ENCODE assay signal across 20 cellular contexts in genomic region chr19:18149596-18149975, GRCh38. TPM values are rescaled to one million over a fixed set of nuclear protein-coding genes. Genes with fewer than 3 reads are reported as not detected.
A peak's percentile ranks its signal among the peaks of the same experiment; 100 is the strongest.
DNase-seq lines count a peak whose midpoint lies in the region; ATAC-seq, FAIRE-seq and TF ChIP-seq lines count a peak whose summit lies in the region.
"Had no signal": no experiment of that assay in that cellular context is flagged by ENCODE, and none has a peak within 500 bp of the region (broad histone marks: within the 10 kb centered on the region; RNA-seq: fewer than 3 reads in every experiment).

No MANE protein-coding gene starts in this region.

- POLR2A ChIA-PET in RWPE1 (lab: Yijun Ruan, JAX; ENCODE audit: low non-redundant PET) = no interaction called here

- DNase-seq in RWPE1 (ENCODE audit: low spot score) = no peak
- no peak for DNase-seq in keratinocyte (ENCODE audit: low read depth, low spot score)
- DNase-seq in psoas muscle = no peak
- DNase-seq in tibial nerve (ENCODE audit: low spot score in 2 of 2) = no peak
- no peak for DNase-seq in stimulated activated CD4-positive, alpha-beta T cell treated with anti-CD3 and anti-CD28 coated beads, Interleukin-4, amount 100 ng/mL, for 4 hours
- no peak for DNase-seq in nephron progenitor cell
- DNase-seq: 8988T; CD4-positive, alpha-beta memory T cell; DMS153; DMS79; GDM1; GM23248 had no signal

- TF ChIP-seq EP300 in tibial nerve (IDR thresholded peaks at IDR 0.05) = no peak

- H3K4me1 ChIP-seq in keratinocyte (ENCODE audit: control insufficient read depth, extremely low read depth, insufficient read depth, low read length) = peaks cover 15% of the 10 kb centered on the region
- H3K4me1 ChIP-seq in psoas muscle = peaks cover 21% of the 10 kb centered on the region
- H3K4me1 ChIP-seq in skeletal muscle tissue (ENCODE audit: control insufficient read depth in 3 of 3, insufficient read depth in 3 of 3, low read length in 3 of 3) = peaks cover 22 to 30% (median 24%) of the 10 kb centered on the region in 3 donors
- peaks cover 0 to 28% (median 21%) of the 10 kb centered on the region in 4 donors for H3K4me1 ChIP-seq in tibial nerve

- TF ChIP-seq CTCF in RWPE1 (conservative IDR thresholded peaks at IDR 0.05; ENCODE audit: low read depth) = no peak
- TF ChIP-seq CTCF in keratinocyte (optimal IDR thresholded peaks at IDR 0.05 in 1 of 3, IDR thresholded peaks at IDR 0.05 in 1 of 3, conservative IDR thresholded peaks at IDR 0.05 in 1 of 3; ENCODE audit: extremely low read depth in 1 of 3, insufficient read depth in 2 of 3, low read length in 3 of 3) = no peak
- no peak for TF ChIP-seq CTCF in psoas muscle (IDR thresholded peaks at IDR 0.05)
- no peak for TF ChIP-seq CTCF in tibial nerve (IDR thresholded peaks at IDR 0.05)
- no peak for TF ChIP-seq CTCF in nephron progenitor cell (IDR thresholded peaks at IDR 0.05)

- CTCF ChIA-PET in RWPE1 (lab: Yijun Ruan, JAX) = no interaction called here

- H3K36me3 ChIP-seq in keratinocyte (ENCODE audit: control insufficient read depth in 2 of 2, extremely low read depth in 1 of 2, insufficient read depth in 2 of 2, low read length in 2 of 2) (peaks cover 0 to 7% of the 10 kb centered on the region in 2 experiments), psoas muscle (ENCODE audit: insufficient read depth in 1 of 2, low read depth in 1 of 2) (peaks cover 0 to 16% of the 10 kb centered on the region in 2 donors), skeletal muscle tissue (ENCODE audit: control insufficient read depth in 3 of 3, insufficient read depth in 3 of 3, low read length in 3 of 3) (peaks cover 5 to 20% (median 6%) of the 10 kb centered on the region in 3 donors), tibial nerve (peaks cover 2 to 51% (median 26%) of the 10 kb centered on the region in 3 donors)

- no peaks in the 10 kb centered on the region for H3K9me3 Mint-ChIP-seq in nephron progenitor cell

- H3K4me3 Mint-ChIP-seq in nephron progenitor cell = no peak overlapping the region
- H3K4me3 Mint-ChIP-seq: CD14-positive monocyte; CD4-positive, alpha-beta memory T cell had no signal

- H3K27me3 Mint-ChIP-seq in nephron progenitor cell (ENCODE audit: low read depth, poor library complexity) = peaks cover 3% of the 10 kb centered on the region
- H3K27me3 Mint-ChIP-seq: CD4-positive, alpha-beta memory T cell had no signal

- peak overlapping the region; percentile 17 for H3K4me2 ChIP-seq in keratinocyte (ENCODE audit: control insufficient read depth, extremely low read depth, insufficient read depth, low read depth, low read length)
- H3K4me2 ChIP-seq: BLaER1 had no signal

- no peak for TF ChIP-seq POLR2A in tibial nerve (IDR thresholded peaks at IDR 0.05)

- H3K27ac Mint-ChIP-seq in nephron progenitor cell = no peak overlapping the region

- peaks cover 21% of the 10 kb centered on the region for H3K4me1 Mint-ChIP-seq in nephron progenitor cell

- H3K27ac ChIP-seq in RWPE1 = peak overlapping the region; percentile 99
- no peak overlapping the region for H3K27ac ChIP-seq in keratinocyte (ENCODE audit: control insufficient read depth, insufficient read depth, low read length)
- peak overlapping the region; percentile 46 for H3K27ac ChIP-seq in psoas muscle
- peak overlapping the region; percentile 36 for H3K27ac ChIP-seq in skeletal muscle tissue (ENCODE audit: low read depth, low read length)
- no peak overlapping the region for H3K27ac ChIP-seq in tibial nerve
- H3K27ac ChIP-seq: BLaER1, GM23248, HL-60 had no signal

- H4K20me1 ChIP-seq in keratinocyte (ENCODE audit: control insufficient read depth, extremely low read depth, insufficient read depth, low read length) = no peaks in the 10 kb centered on the region

- WGBS in psoas muscle, 3 donors = 43 to 47% (median 44%) methylated on average over 16 of the region's 16 CpGs
- WGBS in tibial nerve, 2 donors = 80 to 82% methylated on average over 7 to 16 of the region's 16 CpGs

- intact Hi-C loops in psoas muscle (cut with DNase I) = no loop called here

- H3K4me3 ChIP-seq in keratinocyte (ENCODE audit: control insufficient read depth in 2 of 3, extremely low read depth in 1 of 3, insufficient read depth in 2 of 3, low read depth in 1 of 3, low read length in 3 of 3) (no peak overlapping the region), psoas muscle (peak overlapping the region; percentile 53), skeletal muscle tissue (ENCODE audit: low read length in 3 of 3) (peak overlapping the region; percentile 6 to 38 (median 36)), tibial nerve (no peak overlapping the region)
- H3K4me3 ChIP-seq: BLaER1, GM23248, HAP-1 had no signal

- H3K27me3 ChIP-seq in keratinocyte (ENCODE audit: control insufficient read depth, extremely low read depth, insufficient read depth, low read length) (no peaks in the 10 kb centered on the region), psoas muscle (ENCODE audit: insufficient read depth in 3 of 3, low read length in 2 of 3) (no peaks in the 10 kb centered on the region), skeletal muscle tissue (ENCODE audit: control insufficient read depth in 3 of 3, insufficient read depth in 3 of 3, low read length in 3 of 3) (no peaks in the 10 kb centered on the region), tibial nerve (no peaks in the 10 kb centered on the region)
- H3K27me3 ChIP-seq: BLaER1 had no signal

- no peaks in the 10 kb centered on the region for H3K9me1 ChIP-seq in keratinocyte (ENCODE audit: control insufficient read depth, extremely low read depth, insufficient read depth, low read length)

- H3K9ac ChIP-seq in keratinocyte (ENCODE audit: control insufficient read depth, extremely low read depth, insufficient read depth, low read length) = no peak overlapping the region
- H3K9ac ChIP-seq in skeletal muscle tissue (ENCODE audit: low read depth in 1 of 3, low read length in 3 of 3) = peak overlapping the region in 2 of 3 donors; percentile 32 to 69
- H3K9ac ChIP-seq: BLaER1, GM23248 had no signal

- FAIRE-seq in keratinocyte (lab: Jason Lieb, UNC) = no peak
- FAIRE-seq: GM12892, GM18507 had no signal

- no peak for ATAC-seq in psoas muscle

- dilution Hi-C loops in keratinocyte (cut with MboI; ENCODE audit: extremely low pct_ligation_motif_present, low sequenced_read_pairs) = no loop called here

- peaks cover 21% of the 10 kb centered on the region for H3K36me3 Mint-ChIP-seq in nephron progenitor cell (ENCODE audit: low read depth)

- H3K9me3 ChIP-seq in keratinocyte (ENCODE audit: control insufficient read depth, low read depth, low read length) = no peaks in the 10 kb centered on the region
- no peaks in the 10 kb centered on the region for H3K9me3 ChIP-seq in psoas muscle
- H3K9me3 ChIP-seq in skeletal muscle tissue (ENCODE audit: control insufficient read depth in 3 of 3, low read length in 3 of 3) = no peaks in the 10 kb centered on the region
- H3K9me3 ChIP-seq in tibial nerve = no peaks in the 10 kb centered on the region
- H3K9me3 ChIP-seq: BLaER1, HAP-1 had no signal

- peaks cover 12% of the 10 kb centered on the region for H3K79me2 ChIP-seq in keratinocyte (ENCODE audit: control insufficient read depth, insufficient read depth, low read length)

- H2AFZ ChIP-seq in keratinocyte (ENCODE audit: control insufficient read depth, low read length) = no peak overlapping the region
- H2AFZ ChIP-seq: GM23248 had no signal

RNA-seq across cellular contexts. Expression of gene PIK3R2, which starts 3.4 kb away (rescaled TPM):
- polyA plus RNA-seq in keratinocyte = 12.4 to 19.6 TPM (median 13.9 TPM) in 3 replicates
- 17.3 TPM for polyA plus RNA-seq in keratinocyte (2011; ENCODE audit: low read depth)
- polyA plus RNA-seq in keratinocyte (2011; cell fraction: cytosol; rRNA removed) = 14.3 and 24.9 TPM in 2 replicates
- 20.3 and 26.5 TPM in 2 replicates for polyA plus RNA-seq in keratinocyte (2011; cell fraction: nucleus; rRNA removed)
- polyA plus RNA-seq in keratinocyte (2012; ENCODE audit: low replicate concordance) = 10.5 and 37.4 TPM in 2 replicates
- 16.5 to 28.9 TPM (median 25.3 TPM) in 3 replicates for polyA minus RNA-seq in keratinocyte
- 30.9 TPM for polyA minus RNA-seq in keratinocyte (2011; cell fraction: cytosol; rRNA and poly(A)+ RNA removed)
- polyA minus RNA-seq in keratinocyte (2011; cell fraction: nucleus; rRNA and poly(A)+ RNA removed) = 17.0 and 22.8 TPM in 2 replicates
- 10 to 100 TPM in 3 of 4 donors, 1 to 10 TPM in 1; 8.6 to 20.8 (median 15.0) TPM for total RNA-seq in psoas muscle
- 1 to 10 TPM; 4.6 to 6.0 (median 4.7) TPM for polyA plus RNA-seq in psoas muscle
- 11.5 TPM for total RNA-seq in skeletal muscle tissue
- 10 to 100 TPM; 12.2 to 38.1 (median 15.7) TPM for total RNA-seq in tibial nerve

RNA-seq across cellular contexts. Expression of gene IFI30, which starts 24.0 kb away (rescaled TPM):
- polyA plus RNA-seq in keratinocyte (28.1 to 72.7 TPM (median 31.3 TPM) in 3 replicates), psoas muscle (10 to 100 TPM in 1 of 3 donors, 1 to 10 TPM in 2; 1.4 to 11.7 (median 4.7) TPM)
- polyA plus RNA-seq in keratinocyte (2011; ENCODE audit: low read depth) = 1.4 TPM
- 35.2 and 51.3 TPM in 2 replicates for polyA plus RNA-seq in keratinocyte (2011; cell fraction: cytosol; rRNA removed)
- 40.5 and 44.3 TPM in 2 replicates for polyA plus RNA-seq in keratinocyte (2011; cell fraction: nucleus; rRNA removed)
- 24.7 and 25.7 TPM in 2 replicates for polyA plus RNA-seq in keratinocyte (2012; ENCODE audit: low replicate concordance)
- polyA minus RNA-seq in keratinocyte = 17.7 to 74.4 TPM (median 35.2 TPM) in 3 replicates
- polyA minus RNA-seq in keratinocyte (2011; cell fraction: cytosol; rRNA and poly(A)+ RNA removed) = 50.3 TPM
- polyA minus RNA-seq in keratinocyte (2011; cell fraction: nucleus; rRNA and poly(A)+ RNA removed) = 16.6 and 30.2 TPM in 2 replicates
- total RNA-seq in psoas muscle (10 to 100 TPM in 3 of 4 donors, 1 to 10 TPM in 1; 4.3 to 21.5 (median 12.5) TPM), skeletal muscle tissue (3.7 TPM), tibial nerve (100 to 1,000 TPM in 1 of 4 donors, 10 to 100 TPM in 3; 19.0 to 101 (median 29.4) TPM)
- total RNA-seq: A673 had no signal

RNA-seq across cellular contexts. Expression of gene MPV17L2, which starts 43.4 kb away (rescaled TPM):
- polyA plus RNA-seq in keratinocyte (26.3 to 39.8 TPM (median 26.8 TPM) in 3 replicates), psoas muscle (10 to 100 TPM; 19.9 to 23.3 (median 20.7) TPM)
- 1.7 TPM for polyA plus RNA-seq in keratinocyte (2011; ENCODE audit: low read depth)
- polyA plus RNA-seq in keratinocyte (2011; cell fraction: cytosol; rRNA removed) = 32.5 and 45.0 TPM in 2 replicates
- 19.1 and 29.2 TPM in 2 replicates for polyA plus RNA-seq in keratinocyte (2011; cell fraction: nucleus; rRNA removed)
- 15.8 and 27.7 TPM in 2 replicates for polyA plus RNA-seq in keratinocyte (2012; ENCODE audit: low replicate concordance)
- polyA minus RNA-seq in keratinocyte = 22.0 to 49.3 TPM (median 47.2 TPM) in 3 replicates
- polyA minus RNA-seq in keratinocyte (2011; cell fraction: cytosol; rRNA and poly(A)+ RNA removed) = 34.1 TPM
- polyA minus RNA-seq in keratinocyte (2011; cell fraction: nucleus; rRNA and poly(A)+ RNA removed) = 10.8 and 12.0 TPM in 2 replicates
- total RNA-seq in psoas muscle (10 to 100 TPM in 1 of 4 donors, 1 to 10 TPM in 3; 5.9 to 12.7 (median 8.4) TPM), skeletal muscle tissue (4.2 TPM), tibial nerve (10 to 100 TPM; 11.1 to 19.0 (median 15.5) TPM)

RNA-seq across cellular contexts. Expression of gene MAST3, which starts 52.0 kb away (rescaled TPM):
- polyA plus RNA-seq in keratinocyte = 0.73 to 1.4 TPM (median 0.76 TPM) in 3 replicates
- 1.8 TPM for polyA plus RNA-seq in keratinocyte (2011; ENCODE audit: low read depth)
- polyA plus RNA-seq in keratinocyte (2011; cell fraction: cytosol; rRNA removed) = 0.86 and 1.5 TPM in 2 replicates
- polyA plus RNA-seq in keratinocyte (2011; cell fraction: nucleus; rRNA removed) = 3.7 and 4.3 TPM in 2 replicates
- polyA plus RNA-seq in keratinocyte (2012; ENCODE audit: low replicate concordance) = 1.9 and 2.3 TPM in 2 replicates
- 1.6 to 7.7 TPM (median 2.5 TPM) in 3 replicates for polyA minus RNA-seq in keratinocyte
- polyA minus RNA-seq in keratinocyte (2011; cell fraction: cytosol; rRNA and poly(A)+ RNA removed) = 5.0 TPM
- 4.4 and 5.1 TPM in 2 replicates for polyA minus RNA-seq in keratinocyte (2011; cell fraction: nucleus; rRNA and poly(A)+ RNA removed)
- total RNA-seq in psoas muscle = 1 to 10 TPM; 1.7 to 5.1 (median 3.2) TPM
- polyA plus RNA-seq in psoas muscle = 1 to 10 TPM in 1 of 3 donors, under 1 TPM in 2; 0.34 to 2.5 (median 0.96) TPM
- total RNA-seq in skeletal muscle tissue = 3.7 TPM
- 10 to 100 TPM in 2 of 4 donors, 1 to 10 TPM in 2; 7.6 to 19.8 (median 10.0) TPM for total RNA-seq in tibial nerve

RNA-seq across cellular contexts. Expression of gene RAB3A, which starts 54.3 kb away (rescaled TPM):
- polyA plus RNA-seq in keratinocyte (0.30 to 0.92 TPM (median 0.56 TPM) in 3 replicates), psoas muscle (1 to 10 TPM in 1 of 3 donors, under 1 TPM in 2; 0.44 to 1.4 (median 0.81) TPM)
- 0.46 TPM for polyA plus RNA-seq in keratinocyte (2011; ENCODE audit: low read depth)
- 0.46 and 0.86 TPM in 2 replicates for polyA plus RNA-seq in keratinocyte (2011; cell fraction: cytosol; rRNA removed)
- 0.55 and 0.56 TPM in 2 replicates for polyA plus RNA-seq in keratinocyte (2011; cell fraction: nucleus; rRNA removed)
- polyA plus RNA-seq in keratinocyte (2012; ENCODE audit: low replicate concordance) = 0.62 and 1.0 TPM in 2 replicates
- polyA minus RNA-seq in keratinocyte = 0.48 to 6.9 TPM (median 4.0 TPM) in 3 replicates
- polyA minus RNA-seq in keratinocyte (2011; cell fraction: cytosol; rRNA and poly(A)+ RNA removed) = 2.1 TPM
- polyA minus RNA-seq in keratinocyte (2011; cell fraction: nucleus; rRNA and poly(A)+ RNA removed) = 0.39 and 0.42 TPM in 2 replicates
- total RNA-seq in psoas muscle (1 to 10 TPM in 2 of 4 donors, under 1 TPM in 2; 0.86 to 3.6 (median 1.5) TPM), skeletal muscle tissue (0.52 TPM), tibial nerve (1 to 10 TPM in 3 of 4 donors, not detected in 1; 1.5 to 5.1 (median 3.9) TPM)

Comparison
In these comparisons a context has a peak if more than half of its experiments do, and no peak if none do; other contexts are left out.
1. H3K27ac ChIP-seq: peak in RWPE1 (single experiment), psoas muscle (single experiment) and skeletal muscle tissue (single experiment); none in keratinocyte (single experiment) and tibial nerve (0 of 4).
2. H3K4me3 ChIP-seq: peak in psoas muscle (single experiment) and skeletal muscle tissue (3 of 3); none in keratinocyte (0 of 3) and tibial nerve (0 of 4).